15 cellular contexts compared by ENCODE assay signal in genomic region chr9:105038057-105038456, GRCh38.
DNase-seq lines count a peak whose midpoint lies in the region; ATAC-seq and TF ChIP-seq lines count a peak whose summit lies in the region.
"Had no signal": no experiment of that assay in that cellular context is flagged by ENCODE, and none has a peak within 500 bp of the region (broad histone marks: within the 10 kb centered on the region; RNA-seq: fewer than 3 reads in every experiment).

No MANE protein-coding gene starts in this region.

- no peak overlapping the region for H3K4me3 ChIP-seq in mesendoderm (ENCODE audit: low read length)
- H3K4me3 ChIP-seq: BLaER1 treated with 17β-estradiol and CSF1 and Interleukin-3, amounts not matched to agents 10 nM and 100 nM had no signal

- H3K4me3 Mint-ChIP-seq in dendritic cell treated with granulocyte-macrophage colony-stimulating factor and Interleukin-4, amounts not matched to agents 40 ng/mL and 50 ng/mL, for 4 days = no peak overlapping the region
- H3K4me3 Mint-ChIP-seq: CD4-positive, CD25-positive, alpha-beta regulatory T cell had no signal

- no peak overlapping the region for H3K56ac ChIP-seq in mesendoderm (ENCODE audit: low read length)

- no peaks in the 10 kb centered on the region for H3K27me3 ChIP-seq in mesendoderm (ENCODE audit: insufficient read depth, low read length, poor library complexity)
- H3K27me3 ChIP-seq: BLaER1 treated with 17β-estradiol and CSF1 and Interleukin-3, amounts not matched to agents 10 nM and 100 nM had no signal

- no peaks in the 10 kb centered on the region for H3K9me3 Mint-ChIP-seq in dendritic cell treated with granulocyte-macrophage colony-stimulating factor and Interleukin-4, amounts not matched to agents 40 ng/mL and 50 ng/mL, for 4 days

- no peak overlapping the region for H2BK15ac ChIP-seq in mesendoderm (replicated peaks; ENCODE audit: low read depth)

- H3K27ac Mint-ChIP-seq in dendritic cell treated with granulocyte-macrophage colony-stimulating factor and Interleukin-4, amounts not matched to agents 40 ng/mL and 50 ng/mL, for 4 days = peak overlapping the region; percentile 50

- H2BK5ac ChIP-seq in mesendoderm (ENCODE audit: low read length) = no peak overlapping the region

- H3K27me3 Mint-ChIP-seq in dendritic cell treated with granulocyte-macrophage colony-stimulating factor and Interleukin-4, amounts not matched to agents 40 ng/mL and 50 ng/mL, for 4 days = no peaks in the 10 kb centered on the region

- no peak overlapping the region for H2AK5ac ChIP-seq in mesendoderm (ENCODE audit: low read length)

- H3K9ac ChIP-seq in mesendoderm (ENCODE audit: low read length) = no peak overlapping the region
- H3K9ac ChIP-seq: BLaER1 treated with 17β-estradiol and CSF1 and Interleukin-3, amounts not matched to agents 10 nM and 100 nM had no signal

- no peak overlapping the region for H3K18ac ChIP-seq in mesendoderm (ENCODE audit: low read length)

- no peak overlapping the region for H2BK120ac ChIP-seq in mesendoderm (ENCODE audit: low read depth, low read length)

- no peak overlapping the region for H3K27ac ChIP-seq in mesendoderm (ENCODE audit: low read depth, low read length)
- H3K27ac ChIP-seq: 22Rv1; BLaER1 treated with 17β-estradiol and CSF1 and Interleukin-3, amounts not matched to agents 10 nM and 100 nM; HL-60 had no signal

- TF ChIP-seq CTCF in GM10266 (IDR thresholded peaks at IDR 0.05; ENCODE audit: control insufficient read depth, insufficient read depth, low read depth, missing control alignments) = no peak

- no peak overlapping the region for H3K4ac ChIP-seq in mesendoderm (ENCODE audit: low read depth, low read length)

- H4K5ac ChIP-seq in mesendoderm (ENCODE audit: low read length) = no peak overlapping the region

- WGBS in mesendoderm (ENCODE audit: extremely low coverage, insufficient coverage, low lambda C conversion rate) = 100% methylated on average over 2 of the region's 3 CpGs

- H3K4me1 ChIP-seq in mesendoderm (ENCODE audit: control insufficient read depth, low read depth, low read length) = no peaks in the 10 kb centered on the region

- no peak overlapping the region for H4K8ac ChIP-seq in mesendoderm (ENCODE audit: low read depth, low read length)

- peak; percentile 8 for DNase-seq in NCI-H510A treated with DMSO at 0.1 percent for 48 hours (lab: John Stamatoyannopoulos, UW)
- DNase-seq in NCI-H510A (lab: John Stamatoyannopoulos, UW) = no peak
- peak; percentile 27 for DNase-seq in NCI-H69 (lab: John Stamatoyannopoulos, UW)
- DNase-seq in GM10266 (ENCODE audit: extremely low spot score) = no peak
- no peak for DNase-seq in H4 (ENCODE audit: low spot score)
- DNase-seq in mesendoderm = no peak
- DNase-seq: ACHN; Calu3; CD4-positive, CD25-positive, alpha-beta regulatory T cell; DMS 273 treated with DMSO at 0.1 percent for 48 hours had no signal

- ATAC-seq in GM21723 (IDR thresholded peaks at IDR 0.05; ENCODE audit: unreplicated experiment) = no peak

- no peaks in the 10 kb centered on the region for H3K79me2 ChIP-seq in mesendoderm (ENCODE audit: control insufficient read depth, insufficient read depth, low read length)

- H3K79me1 ChIP-seq in mesendoderm (ENCODE audit: low read length) = no peaks in the 10 kb centered on the region

- H3K36me3 ChIP-seq in mesendoderm (ENCODE audit: control insufficient read depth, insufficient read depth, low read length) = no peaks in the 10 kb centered on the region
- H3K36me3 ChIP-seq: BLaER1 treated with 17β-estradiol and CSF1 and Interleukin-3, amounts not matched to agents 10 nM and 100 nM had no signal

- H3K4me1 Mint-ChIP-seq in dendritic cell treated with granulocyte-macrophage colony-stimulating factor and Interleukin-4, amounts not matched to agents 40 ng/mL and 50 ng/mL, for 4 days (ENCODE audit: low read depth) = peaks cover 26% of the 10 kb centered on the region

- intact Hi-C loops in dendritic cell treated with granulocyte-macrophage colony-stimulating factor and Interleukin-4, amounts not matched to agents 40 ng/mL and 50 ng/mL, for 4 days (cut with micrococcal nuclease) = no loop called here

- no peak overlapping the region for H3K4me2 ChIP-seq in mesendoderm (ENCODE audit: low read length)
- H3K4me2 ChIP-seq: BLaER1 treated with 17β-estradiol and CSF1 and Interleukin-3, amounts not matched to agents 10 nM and 100 nM had no signal

- H3K23ac ChIP-seq in mesendoderm (ENCODE audit: low read length) = no peak overlapping the region

- no peaks in the 10 kb centered on the region for H3K36me3 Mint-ChIP-seq in dendritic cell treated with granulocyte-macrophage colony-stimulating factor and Interleukin-4, amounts not matched to agents 40 ng/mL and 50 ng/mL, for 4 days (ENCODE audit: low read depth)
- H3K36me3 Mint-ChIP-seq: CD4-positive, CD25-positive, alpha-beta regulatory T cell had no signal

Comparison
In these comparisons a context has a peak if more than half of its experiments do, and no peak if none do; other contexts are left out.
1. DNase-seq: peak in NCI-H510A treated with DMSO at 0.1 percent for 48 hours (single experiment) and NCI-H69 (single experiment); none in NCI-H510A (single experiment), GM10266 (single experiment), H4 (single experiment) and mesendoderm (single experiment).